Comparison of ENCODE assay signal across 18 cellular contexts in genomic region chr2:12202702-12203101, GRCh38.
DNase-seq lines count a peak whose midpoint lies in the region; ATAC-seq and TF ChIP-seq lines count a peak whose summit lies in the region.
"Had no signal": no experiment of that assay in that cellular context is flagged by ENCODE, and none has a peak within 500 bp of the region (broad histone marks: within the 10 kb centered on the region; RNA-seq: fewer than 3 reads in every experiment).

No MANE protein-coding gene starts in this region.

- no peak overlapping the region for H3K27ac ChIP-seq in GM23338 (ENCODE audit: low read depth)
- H3K27ac ChIP-seq in endodermal cell (ENCODE audit: low read depth, low read length): no peak overlapping the region
- no peak overlapping the region for H3K27ac ChIP-seq in SK-N-SH (ENCODE audit: low read depth in 2 of 2, low read length in 1 of 2)
- H3K27ac ChIP-seq: BLaER1, colonic mucosa, HL-60 had no signal

- H4K20me1 ChIP-seq in GM23338 (replicated peaks; ENCODE audit: insufficient read depth) (no peaks in the 10 kb centered on the region), SK-N-SH (ENCODE audit: insufficient read depth) (no peaks in the 10 kb centered on the region)
- H4K20me1 ChIP-seq: BLaER1 had no signal

- ATAC-seq in GM23338: no peak
- ATAC-seq: activated CD4-positive, CD25-positive, alpha-beta regulatory T cell treated with anti-CD3 and anti-CD28 coated beads, Interleukin-2, amount 50 U/mL, for 24 hours had no signal

- H3K4me3 ChIP-seq in GM23338: no peak overlapping the region
- no peak overlapping the region for H3K4me3 ChIP-seq in endodermal cell (ENCODE audit: low read length)
- H3K4me3 ChIP-seq in SK-N-SH (ENCODE audit: low read depth in 2 of 2, low read length in 1 of 2): no peak overlapping the region
- H3K4me3 ChIP-seq: BLaER1, colonic mucosa had no signal

- H3K9ac ChIP-seq in endodermal cell (ENCODE audit: extremely low read depth, low read length, poor library complexity, severe bottlenecking) (no peak overlapping the region), SK-N-SH (no peak overlapping the region)
- H3K9ac ChIP-seq: BLaER1 had no signal

- H3K4me1 ChIP-seq in GM23338 (ENCODE audit: insufficient read depth) (no peaks in the 10 kb centered on the region; the same call in 1 of the 2 replicates), endodermal cell (ENCODE audit: control insufficient read depth, insufficient read depth, low read length) (no peaks in the 10 kb centered on the region), SK-N-SH (ENCODE audit: control insufficient read depth in 1 of 2, insufficient read depth in 2 of 2, low read depth in 1 of 2, low read length in 1 of 2) (peaks cover 0 to 13% of the 10 kb centered on the region in 2 experiments; a peak in 1 of 4 replicates)
- H3K4me1 ChIP-seq: colonic mucosa had no signal

- no peaks in the 10 kb centered on the region for H3K27me3 Mint-ChIP-seq in GM23338 (ENCODE audit: insufficient read depth, low read depth, poor library complexity)
- no peaks in the 10 kb centered on the region for H3K27me3 Mint-ChIP-seq in endodermal cell (ENCODE audit: insufficient read depth)

- H3K9me3 Mint-ChIP-seq in GM23338: no peaks in the 10 kb centered on the region; the same call in 2 of the 3 replicates
- H3K9me3 Mint-ChIP-seq in endodermal cell: no peaks in the 10 kb centered on the region

- POLR2A ChIA-PET in SK-N-SH (lab: Yijun Ruan, JAX): no interaction called here

- WGBS in endodermal cell (ENCODE audit: insufficient coverage in 1 of 2, insufficient read length in 1 of 2), 2 experiments: 88 to 91% methylated on average over 5 of the region's 5 CpGs
- 72% methylated on average over 5 of the region's 5 CpGs for WGBS in SK-N-SH (ENCODE audit: low lambda C conversion rate)

- H3K4me1 Mint-ChIP-seq in GM23338 (peaks cover 11% of the 10 kb centered on the region; the same call in 2 of the 3 replicates), endodermal cell (peaks cover 4% of the 10 kb centered on the region)

- DNase-seq in GM23338 (ENCODE audit: low spot score) (no peak), endodermal cell (no peak), iris pigment epithelial cell (ENCODE audit: low read depth) (peak; percentile 40), smooth muscle cell of the brain vasculature (ENCODE audit: low read depth, low spot score) (peak; percentile 26), NCI-H226 (no peak), SK-N-SH (no peak)
- DNase-seq in central memory CD4-positive, alpha-beta T cell: no peak
- DNase-seq: activated effector memory CD4-positive, alpha-beta T cell treated with Interleukin-2 at 50 U/mL for 16 hours; colonic mucosa; GF-D8; head of caudate nucleus; NCI-H2029 treated with DMSO at 0.1 percent for 48 hours; NCI-H524; SIG-M5 had no signal

- H2AFZ ChIP-seq in GM23338 (peak overlapping the region; percentile 25; the same call in 1 of the 2 replicates), SK-N-SH (ENCODE audit: low read depth) (no peak overlapping the region)

- CTCF ChIA-PET in SK-N-SH (lab: Yijun Ruan, JAX): interaction anchor here (0.8 to 1.3 kb wide), 2 partner anchors 19 to 21 kb away, joined by 3 read pairs; no protein-coding TSS in a partner anchor

- H3K27me3 ChIP-seq in GM23338 (ENCODE audit: insufficient read depth): no peaks in the 10 kb centered on the region
- H3K27me3 ChIP-seq in endodermal cell (ENCODE audit: control insufficient read depth, insufficient read depth, low read length, poor library complexity, severe bottlenecking): no peaks in the 10 kb centered on the region
- no peaks in the 10 kb centered on the region for H3K27me3 ChIP-seq in SK-N-SH (ENCODE audit: insufficient read depth)
- H3K27me3 ChIP-seq: BLaER1, colonic mucosa had no signal

- no peak for TF ChIP-seq EP300 in SK-N-SH (IDR thresholded peaks at IDR 0.05; ENCODE audit: borderline replicate concordance in 1 of 2, low read depth in 1 of 2, low read length in 1 of 2)

- H3F3A ChIP-seq in GM23338 (replicated peaks; ENCODE audit: low read depth): no peaks in the 10 kb centered on the region
- H3F3A ChIP-seq in SK-N-SH (replicated peaks; ENCODE audit: insufficient read depth): no peaks in the 10 kb centered on the region

- TF ChIP-seq RAD21 in SK-N-SH (IDR thresholded peaks at IDR 0.05; ENCODE audit: low read length): no peak

- H3K36me3 ChIP-seq in GM23338 (ENCODE audit: insufficient read depth) (no peaks in the 10 kb centered on the region), endodermal cell (ENCODE audit: control insufficient read depth, insufficient read depth, low read length) (no peaks in the 10 kb centered on the region), SK-N-SH (replicated peaks in 1 of 2; ENCODE audit: control insufficient read depth in 1 of 2, insufficient read depth in 2 of 2, low read length in 1 of 2) (no peaks in the 10 kb centered on the region)
- H3K36me3 ChIP-seq: colonic mucosa had no signal

- no peak for TF ChIP-seq CTCF in GM23338 (conservative IDR thresholded peaks at IDR 0.05; ENCODE audit: low read depth in 2 of 2)
- peak; percentile 15 for TF ChIP-seq CTCF in endodermal cell (conservative IDR thresholded peaks at IDR 0.05)
- TF ChIP-seq CTCF in SK-N-SH (IDR thresholded peaks at IDR 0.05): no peak

- H3K79me2 ChIP-seq in GM23338 (replicated peaks; ENCODE audit: insufficient read depth) (no peaks in the 10 kb centered on the region), SK-N-SH (ENCODE audit: insufficient read depth) (no peaks in the 10 kb centered on the region)

- H3K9me3 ChIP-seq in endodermal cell (ENCODE audit: control insufficient read depth, low read length): peaks cover 1% of the 10 kb centered on the region
- H3K9me3 ChIP-seq in SK-N-SH: no peaks in the 10 kb centered on the region
- H3K9me3 ChIP-seq: colonic mucosa had no signal

- H3K27ac Mint-ChIP-seq in GM23338 (no peak overlapping the region), endodermal cell (no peak overlapping the region)
- H3K27ac Mint-ChIP-seq: T-helper 2 cell treated with Interferon-gamma antibody and Interleukin-4, amounts not matched to agents 5 μg/mL and 100 μg/mL, for 36 hours had no signal

- no peak overlapping the region for H3K4me2 ChIP-seq in GM23338
- H3K4me2 ChIP-seq in SK-N-SH: no peak overlapping the region
- H3K4me2 ChIP-seq: BLaER1 had no signal

- H3K4me3 Mint-ChIP-seq in GM23338 (no peak overlapping the region), endodermal cell (no peak overlapping the region)
- H3K4me3 Mint-ChIP-seq: T-helper 2 cell treated with Interferon-gamma antibody and Interleukin-4, amounts not matched to agents 5 μg/mL and 100 μg/mL, for 36 hours had no signal

- peaks cover 4% of the 10 kb centered on the region for H3K36me3 Mint-ChIP-seq in GM23338 (ENCODE audit: low read depth)
- H3K36me3 Mint-ChIP-seq in endodermal cell (ENCODE audit: low read depth): no peaks in the 10 kb centered on the region

- H3K9me2 ChIP-seq in GM23338 (ENCODE audit: insufficient read depth) (peaks cover 8% of the 10 kb centered on the region), SK-N-SH (no peaks in the 10 kb centered on the region)

TF ChIP-seq in GM23338, 12 proteins besides CTCF, POLR2A, EP300 and RAD21 (continues in another document):
- TF ChIP-seq EZH2phosphoT487 (IDR thresholded peaks at IDR 0.05; ENCODE audit: unreplicated experiment) (no peak), NANOG (IDR thresholded peaks at IDR 0.05; ENCODE audit: borderline replicate concordance) (no peak), CREB1 (CRISPR knock-in tag; IDR thresholded peaks at IDR 0.05; ENCODE audit: low read depth) (no peak), ETS1 (IDR thresholded peaks at IDR 0.05) (no peak), POLR2AphosphoS5 (IDR thresholded peaks at IDR 0.05; ENCODE audit: low read depth) (no peak)

TF ChIP-seq in SK-N-SH, 30 proteins besides CTCF, POLR2A, EP300 and RAD21 (continues in another document):
- TF ChIP-seq RXRA (IDR thresholded peaks at IDR 0.05; ENCODE audit: borderline replicate concordance, low read depth): no peak
- TF ChIP-seq POLR2AphosphoS5 (IDR thresholded peaks at IDR 0.05; ENCODE audit: low read depth, low read length): no peak
- no peak for TF ChIP-seq SMC3 (IDR thresholded peaks at IDR 0.05; ENCODE audit: low read depth, low read length)
- no peak for TF ChIP-seq IRF3 (IDR thresholded peaks at IDR 0.05; ENCODE audit: low read depth, low read length)
- no peak for TF ChIP-seq PBX3 (IDR thresholded peaks at IDR 0.05)
- TF ChIP-seq GABPA (IDR thresholded peaks at IDR 0.05; ENCODE audit: low read depth): no peak
- TF ChIP-seq TAF1 (IDR thresholded peaks at IDR 0.05; ENCODE audit: borderline replicate concordance, low read depth, low read length): no peak
- TF ChIP-seq TEAD4 (IDR thresholded peaks at IDR 0.05; ENCODE audit: borderline replicate concordance, insufficient read depth): no peak
- TF ChIP-seq MXI1 (IDR thresholded peaks at IDR 0.05; ENCODE audit: low read depth, low read length): no peak
- TF ChIP-seq EZH2phosphoT487 (IDR thresholded peaks at IDR 0.05; ENCODE audit: borderline replicate concordance, low read depth): no peak
- TF ChIP-seq MAX (IDR thresholded peaks at IDR 0.05; ENCODE audit: low read depth): no peak
- no peak for TF ChIP-seq YY1 (IDR thresholded peaks at IDR 0.05; ENCODE audit: low read depth)

Comparison
In these comparisons a context has a peak if more than half of its experiments do, and no peak if none do; other contexts are left out.
1. DNase-seq: peak in iris pigment epithelial cell (single experiment) and smooth muscle cell of the brain vasculature (single experiment); none in GM23338 (single experiment), endodermal cell (single experiment), NCI-H226 (single experiment), central memory CD4-positive, alpha-beta T cell (single experiment) and SK-N-SH (single experiment).